Comparison of ENCODE assay signal across 1 cellular context in the genomic region with DNA sequence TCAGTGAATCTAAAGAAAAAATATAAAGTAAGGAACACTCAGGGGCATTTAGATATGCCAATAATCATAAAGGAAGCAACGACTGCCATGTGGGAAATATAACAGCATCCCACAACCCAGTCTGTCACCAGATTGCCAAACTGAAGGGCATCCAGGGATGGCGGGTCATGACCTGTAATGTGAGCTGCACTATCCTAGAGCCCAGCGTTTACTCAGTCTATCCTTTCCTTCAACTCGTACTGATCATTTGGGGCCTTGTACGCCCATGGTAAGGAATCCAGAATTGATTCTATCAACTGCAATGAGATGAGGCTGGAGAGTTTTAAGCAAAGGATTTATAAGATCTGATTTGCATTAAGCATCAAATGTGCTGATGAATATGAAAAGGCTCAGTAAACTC.
A peak's percentile ranks its signal among the peaks of the same experiment; 100 is the strongest.
TF ChIP-seq lines count a peak whose summit lies in the region.

No MANE protein-coding gene starts in this region.

TF ChIP-seq in HepG2, 621 proteins besides CTCF, POLR2A, EP300 and RAD21:
- TF ChIP-seq RARA (CRISPR knock-in tag; IDR thresholded peaks at IDR 0.05) (peak; percentile 30; the same call in 1 of the 2 replicates), SIX1 (CRISPR knock-in tag; IDR thresholded peaks at IDR 0.05; ENCODE audit: borderline replicate concordance) (peak; percentile 65; the same call in 1 of the 2 replicates), ZNF501 (CRISPR knock-in tag; IDR thresholded peaks at IDR 0.05) (no peak), MAFK (conservative IDR thresholded peaks at IDR 0.05 in 1 of 2, IDR thresholded peaks at IDR 0.05 in 1 of 2; ENCODE audit: low read length in 2 of 2) (peak in 1 of 2 experiments; percentile 16; a peak in 1 of 4 replicates), MXD4 (CRISPR knock-in tag; IDR thresholded peaks at IDR 0.05) (no peak), SIX4 (CRISPR knock-in tag; IDR thresholded peaks at IDR 0.05) (peak; percentile 80), NR2C2 (CRISPR knock-in tag; IDR thresholded peaks at IDR 0.05; ENCODE audit: borderline replicate concordance) (0 out of 2 replicates have a peak, but pooled peaks have one; percentile 18), NR2F6 (IDR thresholded peaks at IDR 0.05) (no peak), NR2F6 (CRISPR knock-in tag; IDR thresholded peaks at IDR 0.05) (0 out of 2 replicates have a peak, but pooled peaks have one; percentile 19), NR2F1 (CRISPR knock-in tag; IDR thresholded peaks at IDR 0.05) (peak in 1 of 2 experiments; percentile 31; a peak in 1 of 4 replicates), JUND (CRISPR knock-in tag; IDR thresholded peaks at IDR 0.05) (no peak), FOXA1 (IDR thresholded peaks at IDR 0.05) (no peak), FOXA1 (CRISPR knock-in tag; IDR thresholded peaks at IDR 0.05) (peak; percentile 51)
